Comparison of ENCODE assay signal across 1 cellular context in genomic region chr12:68609955-68610434, GRCh38.
A peak's percentile ranks its signal among the peaks of the same experiment; 100 is the strongest.
TF ChIP-seq lines count a peak whose summit lies in the region.

No MANE protein-coding gene starts in this region.

TF ChIP-seq in K562, 482 proteins besides CTCF, POLR2A, EP300 and RAD21 (continued from another document and continues in another):
- TF ChIP-seq, protein P1, sequence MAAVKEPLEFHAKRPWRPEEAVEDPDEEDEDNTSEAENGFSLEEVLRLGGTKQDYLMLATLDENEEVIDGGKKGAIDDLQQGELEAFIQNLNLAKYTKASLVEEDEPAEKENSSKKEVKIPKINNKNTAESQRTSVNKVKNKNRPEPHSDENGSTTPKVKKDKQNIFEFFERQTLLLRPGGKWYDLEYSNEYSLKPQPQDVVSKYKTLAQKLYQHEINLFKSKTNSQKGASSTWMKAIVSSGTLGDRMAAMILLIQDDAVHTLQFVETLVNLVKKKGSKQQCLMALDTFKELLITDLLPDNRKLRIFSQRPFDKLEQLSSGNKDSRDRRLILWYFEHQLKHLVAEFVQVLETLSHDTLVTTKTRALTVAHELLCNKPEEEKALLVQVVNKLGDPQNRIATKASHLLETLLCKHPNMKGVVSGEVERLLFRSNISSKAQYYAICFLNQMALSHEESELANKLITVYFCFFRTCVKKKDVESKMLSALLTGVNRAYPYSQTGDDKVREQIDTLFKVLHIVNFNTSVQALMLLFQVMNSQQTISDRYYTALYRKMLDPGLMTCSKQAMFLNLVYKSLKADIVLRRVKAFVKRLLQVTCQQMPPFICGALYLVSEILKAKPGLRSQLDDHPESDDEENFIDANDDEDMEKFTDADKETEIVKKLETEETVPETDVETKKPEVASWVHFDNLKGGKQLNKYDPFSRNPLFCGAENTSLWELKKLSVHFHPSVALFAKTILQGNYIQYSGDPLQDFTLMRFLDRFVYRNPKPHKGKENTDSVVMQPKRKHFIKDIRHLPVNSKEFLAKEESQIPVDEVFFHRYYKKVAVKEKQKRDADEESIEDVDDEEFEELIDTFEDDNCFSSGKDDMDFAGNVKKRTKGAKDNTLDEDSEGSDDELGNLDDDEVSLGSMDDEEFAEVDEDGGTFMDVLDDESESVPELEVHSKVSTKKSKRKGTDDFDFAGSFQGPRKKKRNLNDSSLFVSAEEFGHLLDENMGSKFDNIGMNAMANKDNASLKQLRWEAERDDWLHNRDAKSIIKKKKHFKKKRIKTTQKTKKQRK (IDR thresholded peaks at IDR 0.05; ENCODE audit: borderline replicate concordance, low read depth, low read length), result no peak
- TF ChIP-seq, protein P2, sequence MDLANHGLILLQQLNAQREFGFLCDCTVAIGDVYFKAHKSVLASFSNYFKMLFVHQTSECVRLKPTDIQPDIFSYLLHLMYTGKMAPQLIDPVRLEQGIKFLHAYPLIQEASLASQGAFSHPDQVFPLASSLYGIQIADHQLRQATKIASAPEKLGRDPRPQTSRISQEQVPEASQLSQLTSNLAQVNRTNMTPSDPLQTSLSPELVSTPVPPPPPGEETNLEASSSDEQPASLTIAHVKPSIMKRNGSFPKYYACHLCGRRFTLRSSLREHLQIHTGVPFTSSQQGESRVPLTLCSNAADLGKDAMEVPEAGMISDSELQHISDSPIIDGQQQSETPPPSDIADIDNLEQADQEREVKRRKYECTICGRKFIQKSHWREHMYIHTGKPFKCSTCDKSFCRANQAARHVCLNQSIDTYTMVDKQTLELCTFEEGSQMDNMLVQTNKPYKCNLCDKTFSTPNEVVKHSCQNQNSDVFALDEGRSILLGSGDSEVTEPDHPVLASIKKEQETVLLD (IDR thresholded peaks at IDR 0.05), result no peak
- TF ChIP-seq RFX7 (CRISPR knock-in tag; IDR thresholded peaks at IDR 0.05), result no peak
- TF ChIP-seq GTF2F1 (IDR thresholded peaks at IDR 0.05; ENCODE audit: low read depth, low read length), result no peak
- no peak for TF ChIP-seq PHF20 (IDR thresholded peaks at IDR 0.05; ENCODE audit: partially characterized antibody)
- no peak for TF ChIP-seq BHLHE40 (IDR thresholded peaks at IDR 0.05; ENCODE audit: low read length)
- TF ChIP-seq ZNF512 (tag; IDR thresholded peaks at IDR 0.05), result no peak
- 0 out of 2 replicates have a peak, but pooled peaks have one; percentile 25 for TF ChIP-seq EP400 (IDR thresholded peaks at IDR 0.05)
- TF ChIP-seq ZNF239 (CRISPR knock-in tag; IDR thresholded peaks at IDR 0.05), result no peak
- TF ChIP-seq, protein P3, sequence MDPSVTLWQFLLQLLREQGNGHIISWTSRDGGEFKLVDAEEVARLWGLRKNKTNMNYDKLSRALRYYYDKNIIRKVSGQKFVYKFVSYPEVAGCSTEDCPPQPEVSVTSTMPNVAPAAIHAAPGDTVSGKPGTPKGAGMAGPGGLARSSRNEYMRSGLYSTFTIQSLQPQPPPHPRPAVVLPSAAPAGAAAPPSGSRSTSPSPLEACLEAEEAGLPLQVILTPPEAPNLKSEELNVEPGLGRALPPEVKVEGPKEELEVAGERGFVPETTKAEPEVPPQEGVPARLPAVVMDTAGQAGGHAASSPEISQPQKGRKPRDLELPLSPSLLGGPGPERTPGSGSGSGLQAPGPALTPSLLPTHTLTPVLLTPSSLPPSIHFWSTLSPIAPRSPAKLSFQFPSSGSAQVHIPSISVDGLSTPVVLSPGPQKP (CRISPR knock-in tag; IDR thresholded peaks at IDR 0.05), result no peak
- TF ChIP-seq GTF2A2 (tag; IDR thresholded peaks at IDR 0.05), result no peak
- no peak for TF ChIP-seq SPI1 (IDR thresholded peaks at IDR 0.05; ENCODE audit: borderline replicate concordance, low read depth, low read length)
- TF ChIP-seq KAT8 (IDR thresholded peaks at IDR 0.05; ENCODE audit: low read depth), result no peak
- TF ChIP-seq ZNF436 (CRISPR knock-in tag; IDR thresholded peaks at IDR 0.05), result no peak
- TF ChIP-seq ZNF717 (CRISPR knock-in tag; IDR thresholded peaks at IDR 0.05), result no peak
- TF ChIP-seq PBX2 (CRISPR knock-in tag; IDR thresholded peaks at IDR 0.05; ENCODE audit: low read depth), result no peak
- TF ChIP-seq PBX2 (tag; conservative IDR thresholded peaks at IDR 0.05; ENCODE audit: low read depth), result no peak
- TF ChIP-seq STAG1 (CRISPR knock-in tag; IDR thresholded peaks at IDR 0.05; ENCODE audit: borderline replicate concordance), result no peak
- TF ChIP-seq FIP1L1 (IDR thresholded peaks at IDR 0.05; ENCODE audit: low read depth, low read length, poor library complexity, severe bottlenecking), result no peak
- TF ChIP-seq SMAD4 (CRISPR knock-in tag; conservative IDR thresholded peaks at IDR 0.05), result no peak
- no peak for TF ChIP-seq CAMTA2 (CRISPR knock-in tag; conservative IDR thresholded peaks at IDR 0.05)
- TF ChIP-seq ZNF551 (CRISPR knock-in tag; IDR thresholded peaks at IDR 0.05), result no peak
- TF ChIP-seq UBTF (IDR thresholded peaks at IDR 0.05; ENCODE audit: borderline replicate concordance in 1 of 2, low read depth in 2 of 2, low read length in 2 of 2), result no peak
- TF ChIP-seq DACH1 (IDR thresholded peaks at IDR 0.05; ENCODE audit: partially characterized antibody), result no peak
- peak; percentile 11; the same call in 1 of the 2 replicates for TF ChIP-seq TEAD4 (IDR thresholded peaks at IDR 0.05; ENCODE audit: low read length)
- TF ChIP-seq TEAD4 (CRISPR knock-in tag; IDR thresholded peaks at IDR 0.05; ENCODE audit: borderline replicate concordance), result no peak
- TF ChIP-seq, protein P4, sequence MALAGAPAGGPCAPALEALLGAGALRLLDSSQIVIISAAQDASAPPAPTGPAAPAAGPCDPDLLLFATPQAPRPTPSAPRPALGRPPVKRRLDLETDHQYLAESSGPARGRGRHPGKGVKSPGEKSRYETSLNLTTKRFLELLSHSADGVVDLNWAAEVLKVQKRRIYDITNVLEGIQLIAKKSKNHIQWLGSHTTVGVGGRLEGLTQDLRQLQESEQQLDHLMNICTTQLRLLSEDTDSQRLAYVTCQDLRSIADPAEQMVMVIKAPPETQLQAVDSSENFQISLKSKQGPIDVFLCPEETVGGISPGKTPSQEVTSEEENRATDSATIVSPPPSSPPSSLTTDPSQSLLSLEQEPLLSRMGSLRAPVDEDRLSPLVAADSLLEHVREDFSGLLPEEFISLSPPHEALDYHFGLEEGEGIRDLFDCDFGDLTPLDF (CRISPR knock-in tag; IDR thresholded peaks at IDR 0.05), result no peak; the same call in 1 of the 2 replicates
- TF ChIP-seq, protein P5, sequence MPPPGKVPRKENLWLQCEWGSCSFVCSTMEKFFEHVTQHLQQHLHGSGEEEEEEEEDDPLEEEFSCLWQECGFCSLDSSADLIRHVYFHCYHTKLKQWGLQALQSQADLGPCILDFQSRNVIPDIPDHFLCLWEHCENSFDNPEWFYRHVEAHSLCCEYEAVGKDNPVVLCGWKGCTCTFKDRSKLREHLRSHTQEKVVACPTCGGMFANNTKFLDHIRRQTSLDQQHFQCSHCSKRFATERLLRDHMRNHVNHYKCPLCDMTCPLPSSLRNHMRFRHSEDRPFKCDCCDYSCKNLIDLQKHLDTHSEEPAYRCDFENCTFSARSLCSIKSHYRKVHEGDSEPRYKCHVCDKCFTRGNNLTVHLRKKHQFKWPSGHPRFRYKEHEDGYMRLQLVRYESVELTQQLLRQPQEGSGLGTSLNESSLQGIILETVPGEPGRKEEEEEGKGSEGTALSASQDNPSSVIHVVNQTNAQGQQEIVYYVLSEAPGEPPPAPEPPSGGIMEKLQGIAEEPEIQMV (tag; conservative IDR thresholded peaks at IDR 0.05; ENCODE audit: low read depth), result 0 out of 2 replicates have a peak, but pooled peaks have one; percentile 28
- TF ChIP-seq, protein P6, sequence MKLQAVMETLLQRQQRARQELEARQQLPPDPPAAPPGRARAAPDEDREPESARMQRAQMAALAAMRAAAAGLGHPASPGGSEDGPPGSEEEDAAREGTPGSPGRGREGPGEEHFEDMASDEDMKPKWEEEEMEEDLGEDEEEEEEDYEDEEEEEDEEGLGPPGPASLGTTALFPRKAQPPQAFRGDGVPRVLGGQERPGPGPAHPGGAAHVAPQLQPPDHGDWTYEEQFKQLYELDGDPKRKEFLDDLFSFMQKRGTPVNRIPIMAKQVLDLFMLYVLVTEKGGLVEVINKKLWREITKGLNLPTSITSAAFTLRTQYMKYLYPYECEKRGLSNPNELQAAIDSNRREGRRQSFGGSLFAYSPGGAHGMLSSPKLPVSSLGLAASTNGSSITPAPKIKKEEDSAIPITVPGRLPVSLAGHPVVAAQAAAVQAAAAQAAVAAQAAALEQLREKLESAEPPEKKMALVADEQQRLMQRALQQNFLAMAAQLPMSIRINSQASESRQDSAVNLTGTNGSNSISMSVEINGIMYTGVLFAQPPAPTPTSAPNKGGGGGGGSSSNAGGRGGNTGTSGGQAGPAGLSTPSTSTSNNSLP (IDR thresholded peaks at IDR 0.05; ENCODE audit: borderline replicate concordance, low read depth, low read length), result no peak
- TF ChIP-seq MAFK (IDR thresholded peaks at IDR 0.05; ENCODE audit: low read length), result no peak
- 0 out of 2 replicates have a peak, but pooled peaks have one; percentile 13 for TF ChIP-seq ZBTB17 (CRISPR knock-in tag; IDR thresholded peaks at IDR 0.05)
- no peak for TF ChIP-seq ZNF212 (CRISPR knock-in tag; IDR thresholded peaks at IDR 0.05)
- TF ChIP-seq RBM22 (IDR thresholded peaks at IDR 0.05; ENCODE audit: low read depth, low read length, poor library complexity, severe bottlenecking), result no peak
- peak; percentile 74 for TF ChIP-seq RB1 (IDR thresholded peaks at IDR 0.05; ENCODE audit: low read depth)
- no peak for TF ChIP-seq KDM5B (IDR thresholded peaks at IDR 0.05; ENCODE audit: insufficient replicate concordance, low read depth, low read length)
- TF ChIP-seq ZMIZ1 (IDR thresholded peaks at IDR 0.05; ENCODE audit: low read depth in 2 of 2, low read length in 2 of 2), result no peak
- TF ChIP-seq POLR2H (tag; IDR thresholded peaks at IDR 0.05; ENCODE audit: low read depth), result no peak
